ENCODE assay signal across 12 cellular contexts in genomic region chr1:20416706-20417105, GRCh38.
DNase-seq lines count a peak whose midpoint lies in the region; ATAC-seq and TF ChIP-seq lines count a peak whose summit lies in the region.
"Had no signal": no experiment of that assay in that cellular context is flagged by ENCODE, and none has a peak within 500 bp of the region (broad histone marks: within the 10 kb centered on the region; RNA-seq: fewer than 3 reads in every experiment).

No MANE protein-coding gene starts in this region.

- H3K18ac ChIP-seq in trophoblast cell (ENCODE audit: low read length): no peak overlapping the region

- no peaks in the 10 kb centered on the region for H3K79me1 ChIP-seq in trophoblast cell (ENCODE audit: low read length)

- no peak overlapping the region for H4K91ac ChIP-seq in trophoblast cell (ENCODE audit: low read depth, low read length)

- H3K27me3 ChIP-seq in Karpas-422 (ENCODE audit: low read length): no peaks in the 10 kb centered on the region; the same call in 1 of the 2 replicates
- peaks cover 97% of the 10 kb centered on the region for H3K27me3 ChIP-seq in endodermal cell (ENCODE audit: control insufficient read depth, insufficient read depth, low read length, poor library complexity, severe bottlenecking)
- H3K27me3 ChIP-seq in colonic mucosa: no peaks in the 10 kb centered on the region
- peaks cover 2% of the 10 kb centered on the region for H3K27me3 ChIP-seq in trophoblast cell (ENCODE audit: insufficient read depth, low read length)
- H3K27me3 ChIP-seq: BLaER1 treated with 17β-estradiol and CSF1 and Interleukin-3, amounts not matched to agents 10 nM and 100 nM had no signal

- H3K9me3 Mint-ChIP-seq in endodermal cell: peaks cover 3% of the 10 kb centered on the region
- H3K9me3 Mint-ChIP-seq: GM23338 had no signal

- H4K20me1 ChIP-seq in Karpas-422 (ENCODE audit: insufficient read depth, low read depth, low read length): no peaks in the 10 kb centered on the region
- H4K20me1 ChIP-seq: BLaER1 treated with 17β-estradiol and CSF1 and Interleukin-3, amounts not matched to agents 10 nM and 100 nM had no signal

- H2AK5ac ChIP-seq in trophoblast cell (ENCODE audit: low read length): no peak overlapping the region

- H3K9me2 ChIP-seq in Karpas-422 (replicated peaks; ENCODE audit: insufficient read depth, low read length): no peaks in the 10 kb centered on the region

- H3K36me3 ChIP-seq in Karpas-422 (ENCODE audit: insufficient read depth, low read length): no peaks in the 10 kb centered on the region
- no peaks in the 10 kb centered on the region for H3K36me3 ChIP-seq in endodermal cell (ENCODE audit: control insufficient read depth, insufficient read depth, low read length)
- no peaks in the 10 kb centered on the region for H3K36me3 ChIP-seq in colonic mucosa
- H3K36me3 ChIP-seq in trophoblast cell (ENCODE audit: control insufficient read depth in 1 of 2, insufficient read depth in 2 of 2, low read length in 2 of 2): no peaks in the 10 kb centered on the region
- H3K36me3 ChIP-seq: BLaER1 treated with 17β-estradiol and CSF1 and Interleukin-3, amounts not matched to agents 10 nM and 100 nM had no signal

- DNase-seq in Karpas-422: no peak
- DNase-seq in RKO (ENCODE audit: low spot score): peak; percentile 18
- peak; percentile 15 for DNase-seq in endodermal cell
- DNase-seq in colonic mucosa: no peak
- no peak for DNase-seq in activated CD4-positive, alpha-beta T cell treated with anti-CD3 and anti-CD28 coated beads, Interleukin-2, amount 50 U/mL, for 4 hours
- DNase-seq in trophoblast cell: no peak
- DNase-seq: ACHN; CD4-positive, CD25-positive, alpha-beta regulatory T cell; H9 had no signal

- no peak overlapping the region for H3K4me3 Mint-ChIP-seq in endodermal cell
- H3K4me3 Mint-ChIP-seq: CD4-positive, CD25-positive, alpha-beta regulatory T cell; GM23338; H9 had no signal

- H2AFZ ChIP-seq in Karpas-422 (ENCODE audit: low read length) (0 out of 2 replicates have a peak overlapping the region, but pooled peaks have one; percentile 2), trophoblast cell (ENCODE audit: insufficient read depth, low read length, poor library complexity) (no peak overlapping the region)
- H2AFZ ChIP-seq: GM23338 had no signal

- no peak overlapping the region for H4K8ac ChIP-seq in trophoblast cell (ENCODE audit: low read depth, low read length)

- H3K27ac Mint-ChIP-seq in endodermal cell: no peak overlapping the region
- H3K27ac Mint-ChIP-seq: CD4-positive, CD25-positive, alpha-beta regulatory T cell; GM23338; H9 had no signal

- no peak overlapping the region for H4K12ac ChIP-seq in trophoblast cell (ENCODE audit: low read depth, low read length)

- no peak overlapping the region for H3K4ac ChIP-seq in trophoblast cell (ENCODE audit: low read depth, low read length)

- no peak overlapping the region for H3K14ac ChIP-seq in trophoblast cell (ENCODE audit: low read length)

- H3K9ac ChIP-seq in Karpas-422 (ENCODE audit: low read length) (no peak overlapping the region), endodermal cell (ENCODE audit: extremely low read depth, low read length, poor library complexity, severe bottlenecking) (no peak overlapping the region), colonic mucosa (ENCODE audit: low read depth in 2 of 2, low read length in 2 of 2) (no peak overlapping the region), trophoblast cell (ENCODE audit: low read length) (no peak overlapping the region)
- H3K9ac ChIP-seq: BLaER1 treated with 17β-estradiol and CSF1 and Interleukin-3, amounts not matched to agents 10 nM and 100 nM had no signal

- no peak overlapping the region for H2BK12ac ChIP-seq in trophoblast cell (ENCODE audit: low read length)

- no peak overlapping the region for H2BK120ac ChIP-seq in trophoblast cell (ENCODE audit: insufficient read depth, low read length, poor library complexity)

- peaks cover 97% of the 10 kb centered on the region for H3K27me3 Mint-ChIP-seq in endodermal cell (ENCODE audit: insufficient read depth)

- TF ChIP-seq CTCF in endodermal cell (conservative IDR thresholded peaks at IDR 0.05) (no peak), colonic mucosa (IDR thresholded peaks at IDR 0.05) (no peak)

- H3K23ac ChIP-seq in trophoblast cell (ENCODE audit: low read length): no peak overlapping the region

- H3K36me3 Mint-ChIP-seq in endodermal cell (ENCODE audit: low read depth): no peaks in the 10 kb centered on the region
- H3K36me3 Mint-ChIP-seq: CD4-positive, CD25-positive, alpha-beta regulatory T cell had no signal

- no peaks in the 10 kb centered on the region for H3K9me3 ChIP-seq in Karpas-422 (ENCODE audit: low read length)
- peaks cover 10% of the 10 kb centered on the region for H3K9me3 ChIP-seq in endodermal cell (ENCODE audit: control insufficient read depth, low read length)
- H3K9me3 ChIP-seq in colonic mucosa: no peaks in the 10 kb centered on the region
- peaks cover 1% of the 10 kb centered on the region for H3K9me3 ChIP-seq in trophoblast cell (ENCODE audit: insufficient read depth, low read depth, low read length)

- no peak overlapping the region for H2BK5ac ChIP-seq in trophoblast cell (ENCODE audit: low read depth, low read length, poor library complexity)

- H3K4me3 ChIP-seq in Karpas-422 (ENCODE audit: low read length): no peak overlapping the region; the same call in 1 of the 2 replicates
- no peak overlapping the region for H3K4me3 ChIP-seq in endodermal cell (ENCODE audit: low read length)
- no peak overlapping the region for H3K4me3 ChIP-seq in colonic mucosa
- H3K4me3 ChIP-seq in trophoblast cell (ENCODE audit: low read depth, low read length): no peak overlapping the region
- H3K4me3 ChIP-seq: BLaER1 treated with 17β-estradiol and CSF1 and Interleukin-3, amounts not matched to agents 10 nM and 100 nM; GM23338 had no signal

- peaks cover 14% of the 10 kb centered on the region for H3K4me1 Mint-ChIP-seq in endodermal cell
- H3K4me1 Mint-ChIP-seq: CD4-positive, CD25-positive, alpha-beta regulatory T cell; GM23338 had no signal

- H3K79me2 ChIP-seq in Karpas-422 (ENCODE audit: low read length): no peaks in the 10 kb centered on the region
- no peaks in the 10 kb centered on the region for H3K79me2 ChIP-seq in trophoblast cell (ENCODE audit: control insufficient read depth, insufficient read depth, low read length, poor library complexity)

- intact Hi-C loops in colonic mucosa (cut with DNase I): no loop called here

- peaks cover 33% of the 10 kb centered on the region for H3K4me1 ChIP-seq in Karpas-422 (ENCODE audit: low read length)
- H3K4me1 ChIP-seq in endodermal cell (ENCODE audit: control insufficient read depth, insufficient read depth, low read length): peaks cover 5% of the 10 kb centered on the region
- no peaks in the 10 kb centered on the region for H3K4me1 ChIP-seq in colonic mucosa
- H3K4me1 ChIP-seq in trophoblast cell (ENCODE audit: control insufficient read depth in 1 of 2, insufficient read depth in 2 of 2, low read length in 2 of 2): no peaks in the 10 kb centered on the region
- H3K4me1 ChIP-seq: BLaER1 treated with 17β-estradiol and CSF1 and Interleukin-3, amounts not matched to agents 10 nM and 100 nM had no signal

- H3K27ac ChIP-seq in Karpas-422 (ENCODE audit: low read length) (no peak overlapping the region), endodermal cell (ENCODE audit: low read depth, low read length) (no peak overlapping the region), colonic mucosa (no peak overlapping the region), trophoblast cell (ENCODE audit: low read depth, low read length) (no peak overlapping the region)
- H3K27ac ChIP-seq: BLaER1 treated with 17β-estradiol and CSF1 and Interleukin-3, amounts not matched to agents 10 nM and 100 nM had no signal

- WGBS in endodermal cell (ENCODE audit: insufficient coverage in 1 of 2, insufficient read length in 1 of 2), 2 experiments: 89 to 91% methylated on average over 3 of the region's 3 CpGs
- WGBS in trophoblast cell (ENCODE audit: extremely low coverage, insufficient coverage, insufficient read length): no CpG with 5 or more reads among the region's 3 CpGs

- peak overlapping the region; percentile 29 for H3K4me2 ChIP-seq in Karpas-422 (ENCODE audit: low read depth, low read length, poor library complexity, severe bottlenecking)
- no peak overlapping the region for H3K4me2 ChIP-seq in trophoblast cell (ENCODE audit: low read length)
- H3K4me2 ChIP-seq: BLaER1 treated with 17β-estradiol and CSF1 and Interleukin-3, amounts not matched to agents 10 nM and 100 nM; GM23338 had no signal

- no peak for ATAC-seq in GM18498 (IDR thresholded peaks at IDR 0.05; ENCODE audit: unreplicated experiment)
- ATAC-seq: GM23338 had no signal

Comparison
In these comparisons a context has a peak if more than half of its experiments do, and no peak if none do; other contexts are left out.
1. DNase-seq: peak in RKO (single experiment) and endodermal cell (single experiment); none in Karpas-422 (single experiment), colonic mucosa (single experiment), activated CD4-positive, alpha-beta T cell treated with anti-CD3 and anti-CD28 coated beads, Interleukin-2, amount 50 U/mL, for 4 hours (0 of 2) and trophoblast cell (0 of 2).